ENCODE assay signal across 18 cellular contexts in the genomic region with DNA sequence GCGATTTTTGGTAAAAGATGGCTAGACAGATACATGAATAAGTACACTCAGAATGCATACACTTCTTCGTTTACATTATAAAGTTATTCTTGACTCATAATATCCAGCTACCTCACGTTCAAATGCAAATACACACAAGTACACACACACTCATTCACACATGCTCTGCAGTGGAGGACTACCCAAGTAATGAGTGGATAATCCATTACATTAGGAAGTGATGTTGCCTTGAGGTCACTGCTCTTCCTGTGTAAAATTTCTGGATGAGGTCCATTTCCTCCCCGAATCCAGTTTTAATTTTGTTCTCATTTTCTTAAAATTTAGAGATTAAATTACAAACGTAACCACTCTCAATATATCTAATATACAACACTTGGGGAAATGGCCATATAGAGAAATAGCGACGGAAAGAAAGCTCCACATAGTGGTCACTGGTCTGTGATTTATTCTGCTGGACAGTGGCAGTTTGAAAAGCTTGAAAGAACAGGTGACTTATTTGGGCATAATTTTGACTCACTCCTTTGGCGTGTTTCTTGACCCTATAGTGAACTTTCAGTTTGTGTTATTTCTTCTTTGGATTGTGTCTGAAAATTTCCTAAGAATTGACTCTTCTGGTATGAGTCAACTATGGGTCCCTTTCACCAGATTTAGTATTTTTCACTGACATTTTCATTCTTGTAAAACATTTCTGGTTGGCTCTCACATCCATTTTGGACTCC. TPM values are rescaled to one million over a fixed set of nuclear protein-coding genes. Genes with fewer than 3 reads are reported as not detected.
DNase-seq lines count a peak whose midpoint lies in the region; ATAC-seq and TF ChIP-seq lines count a peak whose summit lies in the region.
"Had no signal": no experiment of that assay in that cellular context is flagged by ENCODE, and none has a peak within 500 bp of the region (broad histone marks: within the 10 kb centered on the region; RNA-seq: fewer than 3 reads in every experiment).

No MANE protein-coding gene starts in this region.

- H3K36me3 Mint-ChIP-seq in activated CD8-positive, alpha-beta T cell treated with anti-CD3 and anti-CD28 coated beads for 36 hours (ENCODE audit: low read depth), result no peaks in the 10 kb centered on the region
- no peaks in the 10 kb centered on the region for H3K36me3 Mint-ChIP-seq in activated CD8-positive, alpha-beta T cell treated with anti-CD3 and anti-CD28 coated beads, Interleukin-2, amount 10 ng/mL, durations not matched to agents 7 days and 5 days (ENCODE audit: low read depth)
- no peaks in the 10 kb centered on the region for H3K36me3 Mint-ChIP-seq in stimulated activated naive B cell treated with anti-CD40 and anti-IgM and Interleukin-4, amounts not matched to agents 10 μg/mL and 1 μg/mL and 100 μg/mL, for 72 hours
- no peaks in the 10 kb centered on the region for H3K36me3 Mint-ChIP-seq in activated naive CD4-positive, alpha-beta T cell treated with anti-CD3 and anti-CD28 coated beads for 36 hours (ENCODE audit: low read depth)

- POLR2A ChIA-PET in activated CD8-positive, alpha-beta T cell treated with anti-CD3 and anti-CD28 coated beads for 36 hours (lab: Charles Lee), result no interaction called here
- POLR2A ChIA-PET in activated CD8-positive, alpha-beta T cell treated with anti-CD3 and anti-CD28 coated beads, Interleukin-2, amount 10 ng/mL, durations not matched to agents 7 days and 5 days (lab: Charles Lee), result no interaction called here

- DNase-seq in activated CD8-positive, alpha-beta T cell treated with anti-CD3 and anti-CD28 coated beads for 36 hours, result no peak
- DNase-seq in activated CD8-positive, alpha-beta T cell treated with anti-CD3 and anti-CD28 coated beads, Interleukin-2, amount 10 ng/mL, durations not matched to agents 7 days and 5 days, result no peak
- DNase-seq in mammary epithelial cell (peak; percentile 3), lower lobe of right lung (no peak)
- no peak for DNase-seq in stimulated activated naive B cell treated with anti-CD40 and anti-IgM and Interleukin-4, amounts not matched to agents 10 μg/mL and 1 μg/mL and 100 μg/mL, for 72 hours
- DNase-seq in activated naive CD4-positive, alpha-beta T cell treated with anti-CD3 and anti-CD28 coated beads for 36 hours, result no peak
- DNase-seq: activated T-cell treated with anti-CD3 and anti-CD28 coated beads, Interleukin-2, amount 50 U/mL, for 1 hour; Caco-2; dorsolateral prefrontal cortex; foreskin melanocyte; NCI-H1436; NCI-H524 treated with DMSO at 0.1 percent for 48 hours; Peyer's patch; T-helper 1 cell had no signal

- dilution Hi-C loops in mammary epithelial cell (cut with HindIII; ENCODE audit: low sequenced_read_pairs), result no loop called here

- H3K4me3 ChIP-seq in mammary epithelial cell (replicated peaks in 1 of 3; ENCODE audit: insufficient read depth in 1 of 3, low read depth in 2 of 3, low read length in 3 of 3), result no peak overlapping the region
- no peak overlapping the region for H3K4me3 ChIP-seq in lower lobe of right lung
- H3K4me3 ChIP-seq: dorsolateral prefrontal cortex, Peyer's patch, suprapubic skin had no signal

- no peak overlapping the region for H3K4me3 Mint-ChIP-seq in activated CD8-positive, alpha-beta T cell treated with anti-CD3 and anti-CD28 coated beads for 36 hours
- no peak overlapping the region for H3K4me3 Mint-ChIP-seq in activated CD8-positive, alpha-beta T cell treated with anti-CD3 and anti-CD28 coated beads, Interleukin-2, amount 10 ng/mL, durations not matched to agents 7 days and 5 days
- H3K4me3 Mint-ChIP-seq in stimulated activated naive B cell treated with anti-CD40 and anti-IgM and Interleukin-4, amounts not matched to agents 10 μg/mL and 1 μg/mL and 100 μg/mL, for 72 hours, result no peak overlapping the region
- H3K4me3 Mint-ChIP-seq in activated naive CD4-positive, alpha-beta T cell treated with anti-CD3 and anti-CD28 coated beads for 36 hours, result no peak overlapping the region

- H3K36me3 ChIP-seq in mammary epithelial cell (ENCODE audit: insufficient read depth, low read length) (no peaks in the 10 kb centered on the region), lower lobe of right lung (no peaks in the 10 kb centered on the region)
- H3K36me3 ChIP-seq: Peyer's patch, suprapubic skin had no signal

- H2AFZ ChIP-seq in mammary epithelial cell (ENCODE audit: low read depth, low read length), result no peak overlapping the region

- no peak overlapping the region for H3K9ac ChIP-seq in mammary epithelial cell (ENCODE audit: insufficient read depth, low read length)

- no peaks in the 10 kb centered on the region for H4K20me1 ChIP-seq in mammary epithelial cell (ENCODE audit: insufficient read depth, low read length)

- H3K9me3 Mint-ChIP-seq in activated CD8-positive, alpha-beta T cell treated with anti-CD3 and anti-CD28 coated beads for 36 hours, result no peaks in the 10 kb centered on the region
- H3K9me3 Mint-ChIP-seq in activated CD8-positive, alpha-beta T cell treated with anti-CD3 and anti-CD28 coated beads, Interleukin-2, amount 10 ng/mL, durations not matched to agents 7 days and 5 days (ENCODE audit: insufficient read depth), result no peaks in the 10 kb centered on the region
- H3K9me3 Mint-ChIP-seq in stimulated activated naive B cell treated with anti-CD40 and anti-IgM and Interleukin-4, amounts not matched to agents 10 μg/mL and 1 μg/mL and 100 μg/mL, for 72 hours, result no peaks in the 10 kb centered on the region
- no peaks in the 10 kb centered on the region for H3K9me3 Mint-ChIP-seq in activated naive CD4-positive, alpha-beta T cell treated with anti-CD3 and anti-CD28 coated beads for 36 hours

- H3K27me3 ChIP-seq in mammary epithelial cell (ENCODE audit: insufficient read depth, low read length) (no peaks in the 10 kb centered on the region), lower lobe of right lung (ENCODE audit: low read depth) (no peaks in the 10 kb centered on the region)
- H3K27me3 ChIP-seq: dorsolateral prefrontal cortex, Peyer's patch, suprapubic skin had no signal

- TF ChIP-seq CTCF in activated CD8-positive, alpha-beta T cell treated with anti-CD3 and anti-CD28 coated beads for 36 hours (IDR thresholded peaks at IDR 0.05), result no peak
- TF ChIP-seq CTCF in mammary epithelial cell (conservative IDR thresholded peaks at IDR 0.05 in 1 of 2, IDR thresholded peaks at IDR 0.05 in 1 of 2; ENCODE audit: extremely low read depth in 1 of 2, insufficient read depth in 1 of 2, low read depth in 1 of 2, low read length in 2 of 2) (no peak), lower lobe of right lung (IDR thresholded peaks at IDR 0.05) (no peak)

- WGBS in mammary epithelial cell (ENCODE audit: low coverage, missing lambda C conversion rate), result 78% methylated on average over 8 of the region's 8 CpGs

- no peaks in the 10 kb centered on the region for H3K79me2 ChIP-seq in mammary epithelial cell (ENCODE audit: insufficient read depth, low read length)

- BruUV-seq in mammary epithelial cell (replicated peaks; lab: Mats Ljungman, UMichigan), result no TSS peak

- in situ Hi-C loops in mammary epithelial cell (cut with MboI; ENCODE audit: low sequenced_read_pairs in 2 of 2), result no loop called here

- H3K27ac Mint-ChIP-seq in activated CD8-positive, alpha-beta T cell treated with anti-CD3 and anti-CD28 coated beads for 36 hours, result no peak overlapping the region
- H3K27ac Mint-ChIP-seq in activated CD8-positive, alpha-beta T cell treated with anti-CD3 and anti-CD28 coated beads, Interleukin-2, amount 10 ng/mL, durations not matched to agents 7 days and 5 days, result no peak overlapping the region
- H3K27ac Mint-ChIP-seq in stimulated activated naive B cell treated with anti-CD40 and anti-IgM and Interleukin-4, amounts not matched to agents 10 μg/mL and 1 μg/mL and 100 μg/mL, for 72 hours, result no peak overlapping the region
- no peak overlapping the region for H3K27ac Mint-ChIP-seq in activated naive CD4-positive, alpha-beta T cell treated with anti-CD3 and anti-CD28 coated beads for 36 hours

- CTCF ChIA-PET in activated CD8-positive, alpha-beta T cell treated with anti-CD3 and anti-CD28 coated beads for 36 hours (lab: Charles Lee), result no interaction called here
- CTCF ChIA-PET in activated CD8-positive, alpha-beta T cell treated with anti-CD3 and anti-CD28 coated beads, Interleukin-2, amount 10 ng/mL, durations not matched to agents 7 days and 5 days (lab: Charles Lee), result no interaction called here
- CTCF ChIA-PET in mammary epithelial cell (lab: Charles Lee; ENCODE audit: low non-redundant PET), result no interaction called here
- CTCF ChIA-PET in activated naive CD4-positive, alpha-beta T cell treated with anti-CD3 and anti-CD28 coated beads for 36 hours (lab: Charles Lee), result no interaction called here

- H3K27me3 Mint-ChIP-seq in activated CD8-positive, alpha-beta T cell treated with anti-CD3 and anti-CD28 coated beads for 36 hours, result no peaks in the 10 kb centered on the region
- H3K27me3 Mint-ChIP-seq in activated CD8-positive, alpha-beta T cell treated with anti-CD3 and anti-CD28 coated beads, Interleukin-2, amount 10 ng/mL, durations not matched to agents 7 days and 5 days (ENCODE audit: low read depth), result no peaks in the 10 kb centered on the region
- H3K27me3 Mint-ChIP-seq in stimulated activated naive B cell treated with anti-CD40 and anti-IgM and Interleukin-4, amounts not matched to agents 10 μg/mL and 1 μg/mL and 100 μg/mL, for 72 hours, result peaks cover 8 to 12% of the 10 kb centered on the region in 2 donors
- peaks cover 7% of the 10 kb centered on the region for H3K27me3 Mint-ChIP-seq in activated naive CD4-positive, alpha-beta T cell treated with anti-CD3 and anti-CD28 coated beads for 36 hours (ENCODE audit: low read depth)

- peaks cover 7% of the 10 kb centered on the region for H3K4me1 Mint-ChIP-seq in activated CD8-positive, alpha-beta T cell treated with anti-CD3 and anti-CD28 coated beads for 36 hours (ENCODE audit: low read depth)
- H3K4me1 Mint-ChIP-seq in activated CD8-positive, alpha-beta T cell treated with anti-CD3 and anti-CD28 coated beads, Interleukin-2, amount 10 ng/mL, durations not matched to agents 7 days and 5 days (ENCODE audit: low read depth), result no peaks in the 10 kb centered on the region
- peaks cover 0 to 5% of the 10 kb centered on the region in 2 donors for H3K4me1 Mint-ChIP-seq in stimulated activated naive B cell treated with anti-CD40 and anti-IgM and Interleukin-4, amounts not matched to agents 10 μg/mL and 1 μg/mL and 100 μg/mL, for 72 hours
- H3K4me1 Mint-ChIP-seq in activated naive CD4-positive, alpha-beta T cell treated with anti-CD3 and anti-CD28 coated beads for 36 hours (ENCODE audit: low read depth), result no peaks in the 10 kb centered on the region

- no peak overlapping the region for H3K27ac ChIP-seq in mammary epithelial cell (ENCODE audit: insufficient read depth, low read depth, low read length)
- no peak overlapping the region for H3K27ac ChIP-seq in lower lobe of right lung
- H3K27ac ChIP-seq: dorsolateral prefrontal cortex, Peyer's patch, suprapubic skin had no signal

- H3K4me1 ChIP-seq in mammary epithelial cell (ENCODE audit: insufficient read depth, low read length) (no peaks in the 10 kb centered on the region), lower lobe of right lung (no peaks in the 10 kb centered on the region)
- H3K4me1 ChIP-seq: Caco-2, Peyer's patch, suprapubic skin had no signal

- H3K9me3 ChIP-seq in mammary epithelial cell (replicated peaks; ENCODE audit: insufficient read depth, low read length) (no peaks in the 10 kb centered on the region), lower lobe of right lung (no peaks in the 10 kb centered on the region)
- H3K9me3 ChIP-seq: Caco-2, Peyer's patch, suprapubic skin had no signal

- H3K4me2 ChIP-seq in mammary epithelial cell (ENCODE audit: insufficient read depth, low read depth, low read length), result no peak overlapping the region

- ATAC-seq in activated CD8-positive, alpha-beta T cell treated with anti-CD3 and anti-CD28 coated beads for 36 hours, result peak; percentile 27
- no peak for ATAC-seq in activated CD8-positive, alpha-beta T cell treated with anti-CD3 and anti-CD28 coated beads, Interleukin-2, amount 10 ng/mL, durations not matched to agents 7 days and 5 days
- peak; percentile 47 for ATAC-seq in HG03565 (IDR thresholded peaks at IDR 0.05; ENCODE audit: unreplicated experiment)
- peak; percentile 80 to 88 for ATAC-seq in stimulated activated naive B cell treated with anti-CD40 and anti-IgM and Interleukin-4, amounts not matched to agents 10 μg/mL and 1 μg/mL and 100 μg/mL, for 72 hours (replicated peaks)
- ATAC-seq in lower lobe of right lung, result no peak
- ATAC-seq in HG02623 (IDR thresholded peaks at IDR 0.05; ENCODE audit: unreplicated experiment), result no peak
- ATAC-seq: activated CD4-positive, CD25-positive, alpha-beta regulatory T cell treated with anti-CD3 and anti-CD28 coated beads, Interleukin-2, amount 50 U/mL, for 24 hours had no signal

- intact Hi-C loops in activated CD8-positive, alpha-beta T cell treated with anti-CD3 and anti-CD28 coated beads for 36 hours (cut with micrococcal nuclease), result no loop called here
- intact Hi-C loops in mammary epithelial cell (cut with micrococcal nuclease), result no loop called here
- intact Hi-C loops in lower lobe of right lung (cut with DNase I), result no loop called here
- intact Hi-C loops in activated naive CD4-positive, alpha-beta T cell treated with anti-CD3 and anti-CD28 coated beads for 36 hours (cut with micrococcal nuclease), result no loop called here

RNA-seq across cellular contexts. Expression of gene IMMP2L, which starts 25.6 kb away (rescaled TPM):
- 10 to 100 TPM; 17.4 to 30.2 TPM for total RNA-seq in activated CD8-positive, alpha-beta T cell treated with anti-CD3 and anti-CD28 coated beads for 36 hours
- total RNA-seq in activated CD8-positive, alpha-beta T cell treated with anti-CD3 and anti-CD28 coated beads, Interleukin-2, amount 10 ng/mL, durations not matched to agents 7 days and 5 days, result 1 to 10 TPM; 7.1 to 9.7 TPM
- 10 to 100 TPM; 10.8 to 19.9 TPM for total RNA-seq in mammary epithelial cell
- polyA plus RNA-seq in mammary epithelial cell, result 7.9 TPM
- 1.0 TPM for polyA minus RNA-seq in mammary epithelial cell
- total RNA-seq in lower lobe of right lung, result 14.7 TPM
- 10 to 100 TPM; 24.4 to 26.6 TPM for total RNA-seq in activated naive CD4-positive, alpha-beta T cell treated with anti-CD3 and anti-CD28 coated beads for 36 hours

Comparison
In these comparisons a context has a peak if more than half of its experiments do, and no peak if none do; other contexts are left out.
1. ATAC-seq: peak in activated CD8-positive, alpha-beta T cell treated with anti-CD3 and anti-CD28 coated beads for 36 hours (single experiment), HG03565 (single experiment) and stimulated activated naive B cell treated with anti-CD40 and anti-IgM and Interleukin-4, amounts not matched to agents 10 μg/mL and 1 μg/mL and 100 μg/mL, for 72 hours (2 of 2); none in activated CD8-positive, alpha-beta T cell treated with anti-CD3 and anti-CD28 coated beads, Interleukin-2, amount 10 ng/mL, durations not matched to agents 7 days and 5 days (single experiment), lower lobe of right lung (0 of 2) and HG02623 (single experiment).